1 cellular context compared by ENCODE assay signal in genomic region chr6:99520855-99521556, GRCh38.
A peak's percentile ranks its signal among the peaks of the same experiment; 100 is the strongest.
TF ChIP-seq lines count a peak whose summit lies in the region.

No MANE protein-coding gene starts in this region.

TF ChIP-seq in K562, 482 proteins besides CTCF, POLR2A, EP300 and RAD21 (continued from another document and continues in another):
- TF ChIP-seq ARID4B (CRISPR knock-in tag; IDR thresholded peaks at IDR 0.05) (peak; percentile 41; the same call in 1 of the 2 replicates), L3MBTL2 (IDR thresholded peaks at IDR 0.05) (peak; percentile 32), CBX3 (IDR thresholded peaks at IDR 0.05; ENCODE audit: borderline replicate concordance in 1 of 2, low read length in 2 of 2) (peak in 1 of 2 experiments; percentile 47; a peak in 1 of 3 replicates), RAD51 (IDR thresholded peaks at IDR 0.05; ENCODE audit: borderline replicate concordance, low read depth) (0 out of 2 replicates have a peak, but pooled peaks have one; percentile 6), NBN (IDR thresholded peaks at IDR 0.05; ENCODE audit: low read depth) (0 out of 2 replicates have a peak, but pooled peaks have one; percentile 22), E2F6 (IDR thresholded peaks at IDR 0.05; ENCODE audit: borderline replicate concordance in 1 of 2, extremely low read depth in 1 of 2, insufficient read depth in 1 of 2, insufficient read length in 1 of 2, low read depth in 1 of 2, low read length in 1 of 2, poor library complexity in 1 of 2, severe bottlenecking in 1 of 2) (peak in 1 of 2 experiments; percentile 39), ID3 (CRISPR knock-in tag; IDR thresholded peaks at IDR 0.05) (no peak), ID3 (tag; IDR thresholded peaks at IDR 0.05) (peak; percentile 76), CREB1 (IDR thresholded peaks at IDR 0.05) (peak; percentile 44; the same call in 1 of the 2 replicates), CREB1 (CRISPR knock-in tag; IDR thresholded peaks at IDR 0.05) (no peak), NR2C2 (CRISPR knock-in tag; IDR thresholded peaks at IDR 0.05) (no peak), NR2C2 (tag; IDR thresholded peaks at IDR 0.05) (0 out of 2 replicates have a peak, but pooled peaks have one; percentile 27), SUPT5H (IDR thresholded peaks at IDR 0.05) (peak; percentile 97), BRD9 (IDR thresholded peaks at IDR 0.05; ENCODE audit: low read depth, partially characterized antibody) (peak; percentile 15), ZBED1 (IDR thresholded peaks at IDR 0.05) (0 out of 2 replicates have a peak, but pooled peaks have one; percentile 40), POLR2B (IDR thresholded peaks at IDR 0.05; ENCODE audit: low read depth, partially characterized antibody) (peak; percentile 95), ZBTB34 (CRISPR knock-in tag; IDR thresholded peaks at IDR 0.05) (no peak), NFIC (IDR thresholded peaks at IDR 0.05) (peak; percentile 48), FOXJ3 (CRISPR knock-in tag; IDR thresholded peaks at IDR 0.05) (no peak), PHB2 (IDR thresholded peaks at IDR 0.05; ENCODE audit: low read depth) (0 out of 2 replicates have a peak, but pooled peaks have one; percentile 8), NFYB (IDR thresholded peaks at IDR 0.05; ENCODE audit: extremely low read depth, insufficient read length) (no peak), HDAC2 (IDR thresholded peaks at IDR 0.05) (0 out of 2 replicates have a peak, but pooled peaks have one; percentile 17), KDM5B (IDR thresholded peaks at IDR 0.05; ENCODE audit: insufficient replicate concordance, low read depth, low read length) (peak; percentile 99), TBL1XR1 (IDR thresholded peaks at IDR 0.05; ENCODE audit: low read length in 2 of 2) (peak in 1 of 2 experiments; percentile 41; a peak in 1 of 4 replicates), PHF8 (IDR thresholded peaks at IDR 0.05; ENCODE audit: borderline replicate concordance, low read length) (peak; percentile 100), ZBTB17 (CRISPR knock-in tag; IDR thresholded peaks at IDR 0.05) (0 out of 2 replicates have a peak, but pooled peaks have one; percentile 19), ATF1 (CRISPR knock-in tag; IDR thresholded peaks at IDR 0.05) (no peak), ATF1 (tag; IDR thresholded peaks at IDR 0.05) (peak; percentile 85), TAF9B (IDR thresholded peaks at IDR 0.05; ENCODE audit: partially characterized antibody) (peak; percentile 70), ZNF444 (CRISPR knock-in tag; IDR thresholded peaks at IDR 0.05) (no peak), ELF1 (tag; IDR thresholded peaks at IDR 0.05) (peak; percentile 59), CTBP1 (IDR thresholded peaks at IDR 0.05; ENCODE audit: borderline replicate concordance) (peak; percentile 57; the same call in 1 of the 2 replicates), SAP30 (IDR thresholded peaks at IDR 0.05; ENCODE audit: borderline replicate concordance, insufficient read depth, low read depth, low read length, poor library complexity, severe bottlenecking) (peak; percentile 18), ZNF224 (CRISPR knock-in tag; IDR thresholded peaks at IDR 0.05) (no peak), HMBOX1 (IDR thresholded peaks at IDR 0.05) (0 out of 2 replicates have a peak, but pooled peaks have one; percentile 8), ETS1 (conservative IDR thresholded peaks at IDR 0.05; ENCODE audit: control insufficient read depth, low read depth, low read length) (0 out of 2 replicates have a peak, but pooled peaks have one; percentile 43), HCFC1 (IDR thresholded peaks at IDR 0.05; ENCODE audit: low read depth, low read length) (peak; percentile 22; the same call in 1 of the 2 replicates), TEAD4 (IDR thresholded peaks at IDR 0.05; ENCODE audit: low read length) (peak; percentile 24; the same call in 1 of the 2 replicates), TEAD4 (CRISPR knock-in tag; IDR thresholded peaks at IDR 0.05; ENCODE audit: borderline replicate concordance) (no peak), RCOR1 (IDR thresholded peaks at IDR 0.05; ENCODE audit: borderline replicate concordance in 1 of 2, low read depth in 2 of 2, low read length in 2 of 2) (peak in 1 of 2 experiments; percentile 46; a peak in 1 of 4 replicates), PML (IDR thresholded peaks at IDR 0.05; ENCODE audit: low read length) (peak; percentile 89), BCLAF1 (IDR thresholded peaks at IDR 0.05; ENCODE audit: borderline replicate concordance in 1 of 2, control insufficient read depth in 1 of 2, low read depth in 2 of 2, low read length in 1 of 2) (0 out of 4 replicates have a peak, but pooled peaks of 1 of the 2 experiments have one; percentile 21), SIN3A (IDR thresholded peaks at IDR 0.05; ENCODE audit: borderline replicate concordance in 2 of 2, control insufficient read depth in 1 of 2, low read depth in 2 of 2, low read length in 2 of 2) (peak in 1 of 2 experiments; percentile 41; a peak in 1 of 4 replicates)
